Comparison of ENCODE assay signal across 11 cellular contexts in the genomic region with DNA sequence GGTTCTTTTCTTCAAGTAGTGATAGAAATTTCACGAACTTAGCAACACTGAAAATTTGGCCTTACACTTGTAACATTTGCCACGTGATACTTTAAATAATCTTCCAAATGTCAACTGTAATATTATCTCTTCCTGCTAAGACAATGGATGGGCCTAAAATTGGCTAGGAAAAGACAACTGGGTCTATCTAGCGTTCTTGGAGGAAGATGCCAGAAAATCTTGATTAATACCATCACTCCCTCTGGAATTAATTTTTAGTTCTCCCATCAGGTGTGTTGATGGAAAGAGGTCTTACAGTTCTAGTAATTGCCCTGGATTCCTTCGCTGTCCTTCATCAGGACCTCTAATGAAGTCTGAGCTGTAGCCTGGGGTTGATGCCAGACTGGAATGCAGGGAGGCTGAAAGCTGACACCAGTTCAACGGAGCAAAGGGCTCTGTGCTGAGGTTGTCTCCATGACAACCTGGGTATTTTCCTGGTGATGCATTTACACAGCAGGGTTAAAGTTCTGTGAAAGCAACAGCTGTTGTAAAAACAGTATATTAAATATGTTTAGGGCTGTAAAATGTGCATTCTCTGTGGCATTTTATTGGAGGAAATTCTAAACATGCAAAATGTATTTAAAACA.
DNase-seq lines count a peak whose midpoint lies in the region; ATAC-seq and TF ChIP-seq lines count a peak whose summit lies in the region.
"Had no signal": no experiment of that assay in that cellular context is flagged by ENCODE, and none has a peak within 500 bp of the region (broad histone marks: within the 10 kb centered on the region; RNA-seq: fewer than 3 reads in every experiment).

No MANE protein-coding gene starts in this region.

- peaks cover 9% of the 10 kb centered on the region for H3K27me3 ChIP-seq in osteoblast (ENCODE audit: insufficient read depth, low read length)
- H3K27me3 ChIP-seq in effector memory CD4-positive, alpha-beta T cell (replicated peaks; ENCODE audit: control insufficient read depth, insufficient read depth, low read length, poor library complexity, severe bottlenecking): no peaks in the 10 kb centered on the region

- H3K36me3 Mint-ChIP-seq in activated naive CD8-positive, alpha-beta T cell treated with anti-CD3 and anti-CD28 coated beads for 36 hours: no peaks in the 10 kb centered on the region
- H3K36me3 Mint-ChIP-seq: naive B cell had no signal

- ATAC-seq in stimulated activated naive CD8-positive, alpha-beta T cell treated with anti-CD3 and anti-CD28 coated beads, Interleukin-15, Interleukin-2, amounts not matched to agents 100 U/mL and 50 U/mL, for 24 hours: no peak
- no peak for ATAC-seq in HG03196 (IDR thresholded peaks at IDR 0.05; ENCODE audit: unreplicated experiment)
- ATAC-seq: stimulated activated naive CD8-positive, alpha-beta T cell treated with anti-CD3 and anti-CD28 coated beads, Interleukin-15, amount 100 ng/mL, for 72 hours had no signal

- peaks cover 5% of the 10 kb centered on the region for H3K9me3 Mint-ChIP-seq in activated naive CD8-positive, alpha-beta T cell treated with anti-CD3 and anti-CD28 coated beads for 36 hours

- H3K4me2 ChIP-seq in osteoblast (ENCODE audit: insufficient read depth, low read length): no peak overlapping the region

- H3K4me1 ChIP-seq in osteoblast (ENCODE audit: insufficient read depth, low read length): peaks cover 7% of the 10 kb centered on the region
- H3K4me1 ChIP-seq in effector memory CD4-positive, alpha-beta T cell (ENCODE audit: control insufficient read depth, insufficient read depth, low read length, poor library complexity, severe bottlenecking): no peaks in the 10 kb centered on the region

- H3K4me3 Mint-ChIP-seq in activated naive CD8-positive, alpha-beta T cell treated with anti-CD3 and anti-CD28 coated beads for 36 hours: no peak overlapping the region
- H3K4me3 Mint-ChIP-seq: naive B cell; stimulated activated naive CD8-positive, alpha-beta T cell treated with anti-CD3 and anti-CD28 coated beads, Interleukin-15, amount 100 ng/mL, for 72 hours had no signal

- H3K4me3 ChIP-seq in epithelial cell of esophagus (ENCODE audit: low read length) (no peak overlapping the region), osteoblast (ENCODE audit: insufficient read depth, low read length) (no peak overlapping the region)
- H3K4me3 ChIP-seq in effector memory CD4-positive, alpha-beta T cell (ENCODE audit: insufficient read depth, low read depth, low read length, poor library complexity, severe bottlenecking): no peak overlapping the region

- no peaks in the 10 kb centered on the region for H3K9me3 ChIP-seq in osteoblast (ENCODE audit: low read depth, low read length)
- no peaks in the 10 kb centered on the region for H3K9me3 ChIP-seq in effector memory CD4-positive, alpha-beta T cell (ENCODE audit: control insufficient read depth, low read length)

- H2AFZ ChIP-seq in osteoblast (ENCODE audit: low read length): no peak overlapping the region

- no peaks in the 10 kb centered on the region for H3K79me2 ChIP-seq in osteoblast (ENCODE audit: insufficient read depth, low read length)

- DNase-seq in GM04503 (ENCODE audit: low read depth) (peak; percentile 82), NCI-H446 treated with DMSO at 0.1 percent for 48 hours (lab: John Stamatoyannopoulos, UW) (peak; percentile 32), epithelial cell of esophagus (ENCODE audit: low read depth) (peak; percentile 48), osteoblast (ENCODE audit: insufficient read length, low spot score, missing footprints) (peak; percentile 95)
- DNase-seq in stimulated activated naive CD8-positive, alpha-beta T cell treated with anti-CD3 and anti-CD28 coated beads, Interleukin-15, Interleukin-2, amounts not matched to agents 100 U/mL and 50 U/mL, for 24 hours: no peak
- no peak for DNase-seq in activated naive CD8-positive, alpha-beta T cell treated with anti-CD3 and anti-CD28 coated beads for 36 hours
- DNase-seq in effector memory CD4-positive, alpha-beta T cell: no peak
- DNase-seq: anterior cingulate cortex; naive B cell; stimulated activated naive CD8-positive, alpha-beta T cell treated with anti-CD3 and anti-CD28 coated beads, Interleukin-15, amount 100 ng/mL, for 72 hours had no signal

- peaks cover 46% of the 10 kb centered on the region for H3K27me3 Mint-ChIP-seq in activated naive CD8-positive, alpha-beta T cell treated with anti-CD3 and anti-CD28 coated beads for 36 hours

- H3K4me1 Mint-ChIP-seq in activated naive CD8-positive, alpha-beta T cell treated with anti-CD3 and anti-CD28 coated beads for 36 hours: no peaks in the 10 kb centered on the region
- H3K4me1 Mint-ChIP-seq: naive B cell; stimulated activated naive CD8-positive, alpha-beta T cell treated with anti-CD3 and anti-CD28 coated beads, Interleukin-15, amount 100 ng/mL, for 72 hours had no signal

- TF ChIP-seq CTCF in epithelial cell of esophagus (IDR thresholded peaks at IDR 0.05; ENCODE audit: insufficient read depth, low read depth, low read length, missing control alignments) (no peak), osteoblast (IDR thresholded peaks at IDR 0.05; ENCODE audit: extremely low read depth, low read depth, low read length) (no peak)

- H3K27ac ChIP-seq in osteoblast (ENCODE audit: low read depth, low read length): no peak overlapping the region
- H3K27ac ChIP-seq in effector memory CD4-positive, alpha-beta T cell (ENCODE audit: insufficient read depth, low read length, poor library complexity, severe bottlenecking): no peak overlapping the region

- no peaks in the 10 kb centered on the region for H3K36me3 ChIP-seq in osteoblast (ENCODE audit: insufficient read depth, low read length)
- H3K36me3 ChIP-seq in effector memory CD4-positive, alpha-beta T cell (ENCODE audit: control insufficient read depth, insufficient read depth, low read length): no peaks in the 10 kb centered on the region

- no peak overlapping the region for H3K27ac Mint-ChIP-seq in activated naive CD8-positive, alpha-beta T cell treated with anti-CD3 and anti-CD28 coated beads for 36 hours
- H3K27ac Mint-ChIP-seq: naive B cell; stimulated activated naive CD8-positive, alpha-beta T cell treated with anti-CD3 and anti-CD28 coated beads, Interleukin-15, amount 100 ng/mL, for 72 hours had no signal

- H4K20me1 ChIP-seq in osteoblast (ENCODE audit: insufficient read depth, low read length): no peaks in the 10 kb centered on the region

Comparison
In these comparisons a context has a peak if more than half of its experiments do, and no peak if none do; other contexts are left out.
1. DNase-seq: peak in GM04503 (single experiment), NCI-H446 treated with DMSO at 0.1 percent for 48 hours (single experiment), epithelial cell of esophagus (single experiment) and osteoblast (single experiment); none in stimulated activated naive CD8-positive, alpha-beta T cell treated with anti-CD3 and anti-CD28 coated beads, Interleukin-15, Interleukin-2, amounts not matched to agents 100 U/mL and 50 U/mL, for 24 hours (single experiment), activated naive CD8-positive, alpha-beta T cell treated with anti-CD3 and anti-CD28 coated beads for 36 hours (single experiment) and effector memory CD4-positive, alpha-beta T cell (0 of 3).